ENCODE assay signal across 8 cellular contexts in genomic region chr15:32861741-32862140, GRCh38.
A peak's percentile ranks its signal among the peaks of the same experiment; 100 is the strongest.
DNase-seq lines count a peak whose midpoint lies in the region; ATAC-seq, FAIRE-seq and TF ChIP-seq lines count a peak whose summit lies in the region.

No MANE protein-coding gene starts in this region.

- no peak for TF ChIP-seq EP300 in K562 (IDR thresholded peaks at IDR 0.05; ENCODE audit: low read length)

- no peaks in the 10 kb centered on the region for H3K36me3 Mint-ChIP-seq in MCF 10A (ENCODE audit: insufficient read depth, unreplicated experiment)

- H3K9me3 ChIP-seq in breast epithelium (no peaks in the 10 kb centered on the region), K562 (replicated peaks; ENCODE audit: control insufficient read depth, insufficient read depth, low read depth, low read length) (no peaks in the 10 kb centered on the region), right lobe of liver (no peaks in the 10 kb centered on the region)

- H3K79me2 ChIP-seq in K562 (ENCODE audit: control insufficient read depth, insufficient read depth, low read length) = no peaks in the 10 kb centered on the region

- no TSS peak for BruUV-seq in MCF 10A (replicated peaks; lab: Mats Ljungman, UMichigan)
- no TSS peak for BruUV-seq in K562 (replicated peaks; lab: Mats Ljungman, UMichigan)

- no peaks in the 10 kb centered on the region for H3K27me3 ChIP-seq in breast epithelium
- 0 out of 5 replicates have a peak, but pooled peaks cover 0 to 2% of the 10 kb centered on the region in 2 experiments for H3K27me3 ChIP-seq in K562 (ENCODE audit: control insufficient read depth in 2 of 2, insufficient read depth in 2 of 2, low read length in 2 of 2)
- H3K27me3 ChIP-seq in right lobe of liver = no peaks in the 10 kb centered on the region

- H3K4me1 ChIP-seq in breast epithelium (no peaks in the 10 kb centered on the region), K562 (replicated peaks in 1 of 2; ENCODE audit: control insufficient read depth in 2 of 2, insufficient read depth in 2 of 2, low read length in 2 of 2) (peaks cover 0 to 2% of the 10 kb centered on the region in 2 experiments; a peak in 2 of 5 replicates), right lobe of liver (no peaks in the 10 kb centered on the region), urinary bladder (ENCODE audit: insufficient read depth) (no peaks in the 10 kb centered on the region)

- H3K9me3 Mint-ChIP-seq in MCF 10A (ENCODE audit: unreplicated experiment) = no peaks in the 10 kb centered on the region

- TF ChIP-seq CTCF in breast epithelium (IDR thresholded peaks at IDR 0.05) = no peak
- no peak for TF ChIP-seq CTCF in MCF 10A (IDR thresholded peaks at IDR 0.05; ENCODE audit: unreplicated experiment)
- TF ChIP-seq CTCF in K562 (IDR thresholded peaks at IDR 0.05 in 2 of 3, conservative IDR thresholded peaks at IDR 0.05 in 1 of 3; ENCODE audit: insufficient read depth in 2 of 3, low read depth in 1 of 3, low read length in 3 of 3) = no peak
- no peak for TF ChIP-seq CTCF in right lobe of liver (IDR thresholded peaks at IDR 0.05)

- TF ChIP-seq POLR2A in breast epithelium (IDR thresholded peaks at IDR 0.05) = no peak
- TF ChIP-seq POLR2A in K562 (conservative IDR thresholded peaks at IDR 0.05) = no peak
- no peak for TF ChIP-seq POLR2A in right lobe of liver (IDR thresholded peaks at IDR 0.05)

- peak overlapping the region; percentile 29 to 59 (median 29) for H3K4me3 ChIP-seq in breast epithelium
- H3K4me3 ChIP-seq in K562 = no peak overlapping the region
- no peak overlapping the region for H3K4me3 ChIP-seq in right lobe of liver
- H3K4me3 ChIP-seq in urinary bladder (ENCODE audit: low read depth, low read length) = peak overlapping the region; percentile 8

- H4K20me1 ChIP-seq in K562 (replicated peaks; ENCODE audit: control insufficient read depth, insufficient read depth, low read length) = no peaks in the 10 kb centered on the region

- H2AFZ ChIP-seq in K562 (ENCODE audit: low read depth, low read length) = peak overlapping the region; percentile 56; the same call in 1 of the 2 replicates

- WGBS in K562 (ENCODE audit: insufficient coverage, low coverage, missing lambda C conversion rate) = 6% methylated on average over 14 of the region's 14 CpGs
- WGBS in right lobe of liver (ENCODE audit: insufficient coverage, low coverage, low lambda C conversion rate, missing lambda C conversion rate) = 38% methylated on average over 13 of the region's 14 CpGs
- WGBS in urinary bladder = 36% methylated on average over 14 of the region's 14 CpGs

- POLR2A ChIA-PET in MCF 10A (lab: Yijun Ruan, JAX) = no interaction called here
- POLR2A ChIA-PET in K562 (lab: Yijun Ruan, JAX) = interaction anchor here (0.7 to 1.2 kb wide), 2 partner anchors 12 to 17 kb away, joined by 3 read pairs; no protein-coding TSS in a partner anchor

- H3K27ac Mint-ChIP-seq in MCF 10A (ENCODE audit: low read depth, unreplicated experiment) = no peak overlapping the region

- no peak overlapping the region for H3K9ac ChIP-seq in K562 (ENCODE audit: insufficient read depth in 1 of 2, low read depth in 2 of 2, low read length in 2 of 2)

- no peak overlapping the region for H3K4me3 Mint-ChIP-seq in MCF 10A (ENCODE audit: unreplicated experiment)

- no peak for FAIRE-seq in K562 (lab: Jason Lieb, UNC)

- TF ChIP-seq RAD21 in K562 (CRISPR knock-in tag; conservative IDR thresholded peaks at IDR 0.05 in 1 of 2, IDR thresholded peaks at IDR 0.05 in 1 of 2) = no peak

- peaks cover 9% of the 10 kb centered on the region for H3K4me1 Mint-ChIP-seq in MCF 10A (ENCODE audit: insufficient read depth, unreplicated experiment)

- ATAC-seq in K562 (no peak), right lobe of liver (peak; percentile 62 to 73 (median 66))

- CTCF ChIA-PET in MCF 10A (lab: Yijun Ruan, JAX) (interaction anchor here (0.8 kb wide), 1 partner anchor 17 kb away, joined by 3 read pairs; no protein-coding TSS in a partner anchor), K562 (lab: Yijun Ruan, JAX; ENCODE audit: low intra/inter-chr PET ratio) (no interaction called here)

- intact Hi-C loops in breast epithelium (cut with DNase I; ENCODE audit: low total_unique reads) = no loop called here
- intact Hi-C loops in MCF 10A (cut with micrococcal nuclease) = no loop called here
- intact Hi-C loops in K562 (cut with micrococcal nuclease) = no loop called here
- intact Hi-C loops in right lobe of liver (cut with DNase I) = no loop called here

- H3K27me3 Mint-ChIP-seq in MCF 10A (ENCODE audit: insufficient read depth, unreplicated experiment) = no peaks in the 10 kb centered on the region

- H3K27ac ChIP-seq in breast epithelium = peak overlapping the region in 1 of 2 donors; percentile 80
- no peak overlapping the region for H3K27ac ChIP-seq in K562 (ENCODE audit: extremely low read depth, low read depth, low read length)
- H3K27ac ChIP-seq in right lobe of liver = no peak overlapping the region
- H3K27ac ChIP-seq in urinary bladder (ENCODE audit: low read depth) = peak overlapping the region; percentile 33

- no peaks in the 10 kb centered on the region for H3K9me1 ChIP-seq in K562 (ENCODE audit: control insufficient read depth, insufficient read depth, low read length)

- H3K36me3 ChIP-seq in breast epithelium = no peaks in the 10 kb centered on the region
- H3K36me3 ChIP-seq in K562 (ENCODE audit: control insufficient read depth, insufficient read depth, low read length) = no peaks in the 10 kb centered on the region
- no peaks in the 10 kb centered on the region for H3K36me3 ChIP-seq in right lobe of liver
- no peaks in the 10 kb centered on the region for H3K36me3 ChIP-seq in urinary bladder (ENCODE audit: insufficient read depth)

- H3K4me2 ChIP-seq in K562 (ENCODE audit: insufficient read depth, low read length) = peak overlapping the region; percentile 22

- in situ Hi-C loops in K562 (cut with MboI) = no loop called here

- DNase-seq in breast epithelium (ENCODE audit: low spot score in 2 of 2) (no peak), MCF 10A (ENCODE audit: unreplicated experiment) (no peak), K562 (ENCODE audit: extremely low read depth in 1 of 4, low spot score in 3 of 4) (no peak), right lobe of liver (peak in 2 of 3 donors; percentile 29 to 57), NK-92 (lab: John Stamatoyannopoulos, UW; ENCODE audit: unreplicated experiment) (no peak), NCI-H1930 (lab: John Stamatoyannopoulos, UW) (no peak), NCI-H187 treated with DMSO at 0.1 percent for 48 hours (lab: John Stamatoyannopoulos, UW) (no peak)

TF ChIP-seq in K562, 482 proteins besides CTCF, POLR2A, EP300 and RAD21 (continues in another document):
- TF ChIP-seq NFRKB (IDR thresholded peaks at IDR 0.05; ENCODE audit: low read depth) (no peak), ZNF830 (CRISPR knock-in tag; IDR thresholded peaks at IDR 0.05) (no peak), U2AF2 (optimal IDR thresholded peaks at IDR 0.05; ENCODE audit: low read depth, low read length) (no peak), PTBP1 (IDR thresholded peaks at IDR 0.05; ENCODE audit: low read depth, low read length) (no peak), ZFP36 (IDR thresholded peaks at IDR 0.05; ENCODE audit: low read depth, low read length, partially characterized antibody) (no peak), ZNF696 (CRISPR knock-in tag; conservative IDR thresholded peaks at IDR 0.05) (no peak), L3MBTL2 (IDR thresholded peaks at IDR 0.05) (peak; percentile 60), ELF2 (CRISPR knock-in tag; IDR thresholded peaks at IDR 0.05) (no peak)
- TF ChIP-seq, protein P1, sequence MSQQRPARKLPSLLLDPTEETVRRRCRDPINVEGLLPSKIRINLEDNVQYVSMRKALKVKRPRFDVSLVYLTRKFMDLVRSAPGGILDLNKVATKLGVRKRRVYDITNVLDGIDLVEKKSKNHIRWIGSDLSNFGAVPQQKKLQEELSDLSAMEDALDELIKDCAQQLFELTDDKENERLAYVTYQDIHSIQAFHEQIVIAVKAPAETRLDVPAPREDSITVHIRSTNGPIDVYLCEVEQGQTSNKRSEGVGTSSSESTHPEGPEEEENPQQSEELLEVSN (IDR thresholded peaks at IDR 0.05; ENCODE audit: borderline replicate concordance in 1 of 2, extremely low read depth in 1 of 2, insufficient read depth in 1 of 2, insufficient read length in 1 of 2, low read depth in 1 of 2, low read length in 1 of 2, poor library complexity in 1 of 2, severe bottlenecking in 1 of 2) = peak in 1 of 2 experiments; percentile 24

Comparison
In these comparisons a context has a peak if more than half of its experiments do, and no peak if none do; other contexts are left out.
1. DNase-seq: peak in right lobe of liver (2 of 3); none in breast epithelium (0 of 2), MCF 10A (single experiment), K562 (0 of 4), NK-92 (single experiment), NCI-H1930 (0 of 2) and NCI-H187 treated with DMSO at 0.1 percent for 48 hours (single experiment).
2. H3K4me3 ChIP-seq: peak in breast epithelium (3 of 3) and urinary bladder (single experiment); none in K562 (single experiment) and right lobe of liver (0 of 3).